Comparison of ENCODE assay signal across 8 cellular contexts in the genomic region with DNA sequence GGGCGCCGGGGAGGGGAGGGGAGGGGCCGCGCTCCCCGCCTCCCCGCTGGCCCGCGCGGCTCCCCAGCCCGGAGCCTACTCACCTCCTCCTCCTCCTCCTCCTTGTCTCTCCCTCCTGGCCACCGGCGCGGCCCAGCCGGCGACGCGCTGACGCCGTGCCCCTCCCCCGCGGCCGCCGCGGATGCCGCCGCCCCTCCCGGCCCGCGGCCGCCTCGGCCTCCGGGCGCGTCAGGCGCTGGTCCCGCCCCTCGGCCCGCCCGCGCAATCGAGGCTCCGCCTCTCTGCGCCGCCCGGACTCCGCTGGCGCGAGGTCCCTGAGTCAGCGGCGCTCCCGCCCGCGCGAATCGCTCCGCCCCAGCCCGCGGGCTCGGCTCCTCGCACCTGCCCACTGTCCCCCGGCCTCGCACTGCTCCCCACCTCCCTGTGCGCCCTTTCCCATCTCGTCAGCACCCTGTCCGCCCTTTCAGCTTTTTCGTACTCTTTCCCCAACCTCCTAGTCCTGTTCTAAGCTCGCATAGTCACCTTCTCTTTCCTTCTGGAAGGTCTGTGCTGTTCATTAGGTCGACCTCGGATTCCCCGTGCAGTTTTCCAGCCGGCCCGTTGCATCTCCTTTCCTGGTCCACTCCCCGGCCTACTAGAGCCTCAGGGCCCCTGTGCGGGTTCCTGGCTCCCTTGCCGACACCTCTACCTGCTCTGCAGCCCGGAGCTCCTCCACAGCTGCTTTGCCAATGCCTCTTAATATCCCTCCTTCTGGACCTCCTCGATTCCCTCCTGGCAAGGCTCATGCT.
A peak's percentile ranks its signal among the peaks of the same experiment; 100 is the strongest.
DNase-seq lines count a peak whose midpoint lies in the region; TF ChIP-seq lines count a peak whose summit lies in the region.

No MANE protein-coding gene starts in this region.

- H2AFZ ChIP-seq in neural progenitor cell (replicated peaks) = peak overlapping the region; percentile 96

- no peaks in the 10 kb centered on the region for H3K36me3 ChIP-seq in H7 (replicated peaks; ENCODE audit: control insufficient read depth, insufficient read depth, low read length)
- no peaks in the 10 kb centered on the region for H3K36me3 ChIP-seq in neural progenitor cell
- no peaks in the 10 kb centered on the region for H3K36me3 ChIP-seq in stomach smooth muscle (ENCODE audit: control insufficient read depth in 2 of 2, insufficient read depth in 2 of 2, low read length in 2 of 2)

- H3K27me3 ChIP-seq in H7 (ENCODE audit: control insufficient read depth, insufficient read depth, low read length) (no peaks in the 10 kb centered on the region), neural progenitor cell (no peaks in the 10 kb centered on the region), stomach smooth muscle (ENCODE audit: control insufficient read depth in 1 of 2, insufficient read depth in 2 of 2, low read length in 2 of 2) (no peaks in the 10 kb centered on the region)

- H3K27ac ChIP-seq in neural progenitor cell (peak overlapping the region; percentile 96), stomach smooth muscle (ENCODE audit: low read length) (peak overlapping the region; percentile 60)

- H3K4me1 ChIP-seq in neural progenitor cell (peaks cover 31% of the 10 kb centered on the region), stomach smooth muscle (ENCODE audit: control insufficient read depth, insufficient read depth, low read length) (peaks cover 5% of the 10 kb centered on the region)

- H3F3A ChIP-seq in neural progenitor cell (ENCODE audit: low read depth) = peaks cover 20% of the 10 kb centered on the region

- TF ChIP-seq POLR2A in Raji (IDR thresholded peaks at IDR 0.05; ENCODE audit: insufficient read depth, low read depth, low read length) = peak; percentile 80

- H3K9ac ChIP-seq in neural progenitor cell = no peak overlapping the region
- H3K9ac ChIP-seq in stomach smooth muscle (ENCODE audit: low read length in 2 of 2) = peak overlapping the region; percentile 72 to 73

- H3K4me1 Mint-ChIP-seq in neural progenitor cell = peaks cover 29% of the 10 kb centered on the region

- H3K27me3 Mint-ChIP-seq in neural progenitor cell (ENCODE audit: insufficient read depth, low read depth) = peaks cover 7% of the 10 kb centered on the region

- H3K4me3 Mint-ChIP-seq in neural progenitor cell = peak overlapping the region; percentile 87

- H3K4me3 ChIP-seq in H7 (ENCODE audit: insufficient read depth, low read depth, low read length) (peak overlapping the region; percentile 78), foreskin fibroblast (ENCODE audit: low read depth in 1 of 2, low read length in 2 of 2) (peak overlapping the region; percentile 56 to 62), neural progenitor cell (peak overlapping the region; percentile 76), stomach smooth muscle (ENCODE audit: low read length in 2 of 2) (peak overlapping the region; percentile 80 to 86)

- no peaks in the 10 kb centered on the region for H4K20me1 ChIP-seq in neural progenitor cell (ENCODE audit: low read depth)

- DNase-seq in G401 (ENCODE audit: low spot score) (peak; percentile 91), H7 (peak; percentile 95), LoVo (ENCODE audit: low spot score) (peak; percentile 89), activated gamma-delta T cell (lab: John Stamatoyannopoulos, UW) (peak; percentile 83), foreskin fibroblast (peak; percentile 90 to 97), neural progenitor cell (ENCODE audit: low spot score) (peak; percentile 96)

- in situ Hi-C loops in G401 (cut with HindIII; ENCODE audit: low sequenced_read_pairs) = no loop called here

- H3K9me3 Mint-ChIP-seq in neural progenitor cell = peaks cover 6% of the 10 kb centered on the region

- H3K79me2 ChIP-seq in neural progenitor cell (ENCODE audit: low read depth) = peaks cover 40% of the 10 kb centered on the region

- H3K9me3 ChIP-seq in neural progenitor cell (ENCODE audit: low read depth) = no peaks in the 10 kb centered on the region
- no peaks in the 10 kb centered on the region for H3K9me3 ChIP-seq in stomach smooth muscle (ENCODE audit: control insufficient read depth in 2 of 2, low read length in 2 of 2)

- peak overlapping the region; percentile 92 for H3K4me2 ChIP-seq in neural progenitor cell

- peaks cover 14% of the 10 kb centered on the region for H3K36me3 Mint-ChIP-seq in neural progenitor cell

- H3K27ac Mint-ChIP-seq in neural progenitor cell = peak overlapping the region; percentile 55

- TF ChIP-seq CTCF in foreskin fibroblast (IDR thresholded peaks at IDR 0.05; ENCODE audit: low read depth, low read length) (no peak), neural progenitor cell (IDR thresholded peaks at IDR 0.05) (no peak)

Comparison
In these comparisons a context has a peak if more than half of its experiments do, and no peak if none do; other contexts are left out.
1. Peak in every context shown above with its lines: DNase-seq, H3K4me3 ChIP-seq and H3K27ac ChIP-seq.